Comparison of ENCODE assay signal across 26 cellular contexts in the genomic region with DNA sequence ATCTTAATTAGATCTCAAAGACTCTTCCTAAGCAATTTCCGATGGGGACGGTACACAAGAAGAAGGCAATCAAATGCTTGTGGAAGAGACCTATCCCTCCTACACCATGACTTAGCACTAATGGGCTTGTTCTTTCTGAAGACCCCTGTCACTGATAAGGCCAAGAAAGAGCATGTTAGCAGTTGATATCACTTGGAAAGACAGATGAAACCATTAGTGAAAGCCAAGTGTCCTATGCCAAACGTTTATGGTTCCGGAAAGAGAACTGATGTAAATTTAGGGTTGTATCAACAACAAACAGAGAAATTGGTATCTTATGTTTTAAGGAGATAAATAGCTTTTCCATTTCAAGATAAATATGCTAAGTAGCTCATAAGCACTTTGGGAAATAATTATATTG. TPM values are rescaled to one million over a fixed set of nuclear protein-coding genes. Genes with fewer than 3 reads are reported as not detected.
"Had no signal": no experiment of that assay in that cellular context is flagged by ENCODE, and none has a peak within 500 bp of the region (broad histone marks: within the 10 kb centered on the region; RNA-seq: fewer than 3 reads in every experiment).

No MANE protein-coding gene starts in this region.

- H3K27ac ChIP-seq: HL-60, RWPE1 had no signal

- H3K9me3 ChIP-seq: SK-N-SH had no signal

- H3K4me2 ChIP-seq: SK-N-SH had no signal

- H3K9me2 ChIP-seq: SK-N-SH had no signal

- DNase-seq: Kasumi-1; KG1; MV-4-11; NCI-H1048; NCI-H1105; NCI-H1417; NCI-H146; NCI-H1694 treated with DMSO at 0.1 percent for 48 hours; NCI-H1930; NCI-H2081 treated with DMSO at 0.1 percent for 48 hours; NCI-H2171 treated with DMSO at 0.1 percent for 48 hours; NCI-H345; NCI-H446 treated with DMSO at 0.1 percent for 48 hours; NCI-H510A treated with DMSO at 0.1 percent for 48 hours; NCI-H526; NCI-H748 treated with DMSO at 0.1 percent for 48 hours; NK-92 treated with Interleukin-12 subunit alpha and Interleukin-12 subunit beta, amount 100 ng/mL, for 24 hours; SHP77; SK-N-SH; SW 1271; T-cell had no signal

RNA-seq across cellular contexts. Expression of a gene that starts 40.9 kb away (rescaled TPM):
- total RNA-seq: M059J, OCI-LY7, SK-MEL-5 had no signal
